In the genomic region with DNA sequence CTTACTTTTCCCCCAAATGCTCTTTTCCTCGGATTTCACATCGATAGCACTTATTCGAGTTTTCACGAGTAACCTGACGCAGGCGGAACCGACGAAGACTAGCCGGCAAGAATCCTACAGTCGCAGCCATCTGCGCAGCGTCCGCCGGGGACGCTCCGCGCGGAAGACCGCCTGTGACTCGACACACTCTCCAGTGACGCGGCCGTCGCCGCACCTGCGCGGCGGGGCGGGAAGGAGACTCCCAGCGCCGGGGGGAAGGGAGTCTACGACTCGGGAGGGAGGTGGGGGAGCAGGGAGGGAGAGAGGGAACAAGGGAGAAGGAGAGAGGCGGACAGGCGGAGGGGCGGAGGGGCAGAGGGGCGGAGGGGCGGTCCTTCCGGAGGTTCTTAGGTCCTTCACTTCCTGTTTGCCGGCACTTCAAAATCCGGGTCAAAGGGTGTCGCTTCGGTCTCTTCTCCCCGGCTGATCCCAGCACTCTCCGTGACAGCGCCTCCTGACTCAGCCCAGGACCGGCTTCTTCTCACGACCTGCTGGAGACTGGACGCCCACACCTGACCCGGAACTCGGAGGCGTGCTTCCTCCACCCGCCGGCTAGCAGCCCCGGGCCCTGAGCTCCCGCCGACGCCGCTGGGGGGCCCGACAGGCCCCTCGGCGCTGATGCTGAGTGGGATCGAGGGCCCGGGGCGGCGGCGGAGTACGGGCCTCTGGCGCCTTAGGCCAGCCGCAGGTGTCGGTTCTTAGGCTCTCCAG, we compare ENCODE assay signal across 1 cellular context.
TF ChIP-seq lines count a peak whose summit lies in the region.

A gene with protein sequence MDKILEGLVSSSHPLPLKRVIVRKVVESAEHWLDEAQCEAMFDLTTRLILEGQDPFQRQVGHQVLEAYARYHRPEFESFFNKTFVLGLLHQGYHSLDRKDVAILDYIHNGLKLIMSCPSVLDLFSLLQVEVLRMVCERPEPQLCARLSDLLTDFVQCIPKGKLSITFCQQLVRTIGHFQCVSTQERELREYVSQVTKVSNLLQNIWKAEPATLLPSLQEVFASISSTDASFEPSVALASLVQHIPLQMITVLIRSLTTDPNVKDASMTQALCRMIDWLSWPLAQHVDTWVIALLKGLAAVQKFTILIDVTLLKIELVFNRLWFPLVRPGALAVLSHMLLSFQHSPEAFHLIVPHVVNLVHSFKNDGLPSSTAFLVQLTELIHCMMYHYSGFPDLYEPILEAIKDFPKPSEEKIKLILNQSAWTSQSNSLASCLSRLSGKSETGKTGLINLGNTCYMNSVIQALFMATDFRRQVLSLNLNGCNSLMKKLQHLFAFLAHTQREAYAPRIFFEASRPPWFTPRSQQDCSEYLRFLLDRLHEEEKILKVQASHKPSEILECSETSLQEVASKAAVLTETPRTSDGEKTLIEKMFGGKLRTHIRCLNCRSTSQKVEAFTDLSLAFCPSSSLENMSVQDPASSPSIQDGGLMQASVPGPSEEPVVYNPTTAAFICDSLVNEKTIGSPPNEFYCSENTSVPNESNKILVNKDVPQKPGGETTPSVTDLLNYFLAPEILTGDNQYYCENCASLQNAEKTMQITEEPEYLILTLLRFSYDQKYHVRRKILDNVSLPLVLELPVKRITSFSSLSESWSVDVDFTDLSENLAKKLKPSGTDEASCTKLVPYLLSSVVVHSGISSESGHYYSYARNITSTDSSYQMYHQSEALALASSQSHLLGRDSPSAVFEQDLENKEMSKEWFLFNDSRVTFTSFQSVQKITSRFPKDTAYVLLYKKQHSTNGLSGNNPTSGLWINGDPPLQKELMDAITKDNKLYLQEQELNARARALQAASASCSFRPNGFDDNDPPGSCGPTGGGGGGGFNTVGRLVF (plus strand): TSS at position 415 of the 750 bp plus-strand sequence. CDS start 534 bp downstream, outside the sequence.

TF ChIP-seq in IMR-90, 13 proteins besides CTCF, POLR2A, EP300 and RAD21 (continued from another document):
- no peak; the same call in 1 of the 2 replicates for TF ChIP-seq MAZ (IDR thresholded peaks at IDR 0.05; ENCODE audit: borderline replicate concordance, low read depth, low read length)
